In the genomic region with DNA sequence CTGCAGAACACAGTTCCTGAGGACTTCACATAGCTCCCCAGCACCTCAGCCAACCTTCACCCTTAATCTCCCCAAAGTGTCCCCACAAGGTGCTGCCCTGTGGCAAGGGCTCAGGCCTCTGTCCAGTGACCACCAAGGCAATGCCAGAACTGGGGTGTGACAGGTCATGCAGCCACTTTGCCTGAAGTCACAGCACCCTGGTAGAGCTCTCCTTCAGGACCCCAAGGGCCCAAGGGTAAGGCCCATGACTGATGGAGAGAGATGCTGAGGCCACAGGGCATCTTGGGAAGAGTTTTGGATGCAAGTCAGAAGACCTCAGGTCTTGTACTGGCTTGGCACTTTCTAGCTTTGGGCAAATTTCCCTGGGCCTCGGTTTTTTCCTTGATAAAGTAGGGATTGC, we compare ENCODE assay signal across 16 cellular contexts. TPM values are rescaled to one million over a fixed set of nuclear protein-coding genes. Genes with fewer than 3 reads are reported as not detected.
DNase-seq lines count a peak whose midpoint lies in the region; ATAC-seq and TF ChIP-seq lines count a peak whose summit lies in the region.
"Had no signal": no experiment of that assay in that cellular context is flagged by ENCODE, and none has a peak within 500 bp of the region (broad histone marks: within the 10 kb centered on the region; RNA-seq: fewer than 3 reads in every experiment).

No MANE protein-coding gene starts in this region.

- TF ChIP-seq CTCF in GM12875 (IDR thresholded peaks at IDR 0.05; ENCODE audit: borderline replicate concordance, insufficient read depth, low read depth, low read length) (no peak), colonic mucosa (IDR thresholded peaks at IDR 0.05) (no peak), neutrophil (IDR thresholded peaks at IDR 0.05) (no peak)

- no peaks in the 10 kb centered on the region for H3K27me3 ChIP-seq in BLaER1 treated with 17β-estradiol and CSF1 and Interleukin-3, amounts not matched to agents 10 nM and 100 nM
- H3K27me3 ChIP-seq in colonic mucosa: no peaks in the 10 kb centered on the region
- no peaks in the 10 kb centered on the region for H3K27me3 ChIP-seq in neutrophil

- peaks cover 8 to 17% (median 12%) of the 10 kb centered on the region in 3 donors for H3K36me3 Mint-ChIP-seq in immature natural killer cell

- no peaks in the 10 kb centered on the region for H3K9me3 Mint-ChIP-seq in immature natural killer cell
- H3K9me3 Mint-ChIP-seq: activated naive CD4-positive, alpha-beta T cell treated with anti-CD3 and anti-CD28 coated beads, Interleukin-2, amount 50 U/mL, for 24 hours; nephron; stimulated activated naive CD8-positive, alpha-beta T cell treated with anti-CD3 and anti-CD28 coated beads, Interleukin-15, Interleukin-2, amounts not matched to agents 100 ng/mL and 50 ng/mL, for 24 hours had no signal

- intact Hi-C loops in colonic mucosa (cut with DNase I): loop anchor here (5.0 kb wide), 1 partner anchor 60 kb away; no protein-coding TSS in a partner anchor

- peaks cover 0 to 18% (median 0%) of the 10 kb centered on the region in 11 experiments; a peak in 2 of 22 replicates for H3K36me3 ChIP-seq in BLaER1 treated with 17β-estradiol and CSF1 and Interleukin-3, amounts not matched to agents 10 nM and 100 nM
- H3K36me3 ChIP-seq in colonic mucosa (no peaks in the 10 kb centered on the region), neutrophil (no peaks in the 10 kb centered on the region)

- H3K9ac ChIP-seq in BLaER1 treated with 17β-estradiol and CSF1 and Interleukin-3, amounts not matched to agents 10 nM and 100 nM: peak overlapping the region; percentile 77 to 89 (median 82)
- H3K9ac ChIP-seq in colonic mucosa (ENCODE audit: low read depth in 2 of 2, low read length in 2 of 2): peak overlapping the region in 1 of 2 donors; percentile 12
- H3K9ac ChIP-seq: KMS-11 had no signal

- no peak for ATAC-seq in GM21619 (IDR thresholded peaks at IDR 0.05; ENCODE audit: unreplicated experiment)
- no peak for ATAC-seq in HG03520 (IDR thresholded peaks at IDR 0.05; ENCODE audit: unreplicated experiment)

- peaks cover 0 to 7% (median 3%) of the 10 kb centered on the region in 3 donors for H3K27me3 Mint-ChIP-seq in immature natural killer cell (ENCODE audit: low read depth in 3 of 3)
- H3K27me3 Mint-ChIP-seq: activated naive CD4-positive, alpha-beta T cell treated with anti-CD3 and anti-CD28 coated beads, Interleukin-2, amount 50 U/mL, for 24 hours; stimulated activated naive CD8-positive, alpha-beta T cell treated with anti-CD3 and anti-CD28 coated beads, Interleukin-15, Interleukin-2, amounts not matched to agents 100 ng/mL and 50 ng/mL, for 24 hours had no signal

- no peak overlapping the region for H3K4me3 Mint-ChIP-seq in immature natural killer cell
- H3K4me3 Mint-ChIP-seq: activated naive CD4-positive, alpha-beta T cell treated with anti-CD3 and anti-CD28 coated beads, Interleukin-2, amount 50 U/mL, for 24 hours; nephron; stimulated activated naive CD8-positive, alpha-beta T cell treated with anti-CD3 and anti-CD28 coated beads, Interleukin-15, Interleukin-2, amounts not matched to agents 100 ng/mL and 50 ng/mL, for 24 hours had no signal

- peak overlapping the region in 9 of 10 experiments; percentile 34 to 66 (median 53); a peak in 15 of 20 replicates for H3K4me3 ChIP-seq in BLaER1 treated with 17β-estradiol and CSF1 and Interleukin-3, amounts not matched to agents 10 nM and 100 nM
- H3K4me3 ChIP-seq in GM12875 (ENCODE audit: low read depth, low read length) (peak overlapping the region; percentile 22), colonic mucosa (no peak overlapping the region), neutrophil (ENCODE audit: low read depth in 1 of 2, low read length in 1 of 2) (peak overlapping the region; percentile 44 to 55)
- H3K4me3 ChIP-seq: lung had no signal

- no peak overlapping the region for H3K27ac Mint-ChIP-seq in immature natural killer cell
- H3K27ac Mint-ChIP-seq: activated naive CD4-positive, alpha-beta T cell treated with anti-CD3 and anti-CD28 coated beads, Interleukin-2, amount 50 U/mL, for 24 hours; nephron; stimulated activated naive CD8-positive, alpha-beta T cell treated with anti-CD3 and anti-CD28 coated beads, Interleukin-15, Interleukin-2, amounts not matched to agents 100 ng/mL and 50 ng/mL, for 24 hours had no signal

- H4K20me1 ChIP-seq in BLaER1 treated with 17β-estradiol and CSF1 and Interleukin-3, amounts not matched to agents 10 nM and 100 nM: no peaks in the 10 kb centered on the region

- H3K4me2 ChIP-seq in BLaER1 treated with 17β-estradiol and CSF1 and Interleukin-3, amounts not matched to agents 10 nM and 100 nM: peak overlapping the region; percentile 83 to 97 (median 92)
- H3K4me2 ChIP-seq: KMS-11 had no signal

- peaks cover 80 to 100% (median 91%) of the 10 kb centered on the region in 10 experiments for H3K4me1 ChIP-seq in BLaER1 treated with 17β-estradiol and CSF1 and Interleukin-3, amounts not matched to agents 10 nM and 100 nM
- H3K4me1 ChIP-seq in colonic mucosa (peaks cover 8% of the 10 kb centered on the region), neutrophil (ENCODE audit: control insufficient read depth in 1 of 2, insufficient read depth in 1 of 2, low read depth in 1 of 2, low read length in 1 of 2) (peaks cover 32 to 40% of the 10 kb centered on the region in 2 experiments)

- peaks cover 18 to 22% of the 10 kb centered on the region in 2 donors for H3K4me1 Mint-ChIP-seq in immature natural killer cell
- H3K4me1 Mint-ChIP-seq: nephron had no signal

- H3K9me3 ChIP-seq in BLaER1 treated with 17β-estradiol and CSF1 and Interleukin-3, amounts not matched to agents 10 nM and 100 nM (replicated peaks in 1 of 11): no peaks in the 10 kb centered on the region; a peak in 2 of 22 replicates
- H3K9me3 ChIP-seq in colonic mucosa (no peaks in the 10 kb centered on the region), neutrophil (no peaks in the 10 kb centered on the region)

- no peak for DNase-seq in colonic mucosa
- DNase-seq in immature natural killer cell: no peak
- no peak for DNase-seq in activated CD4-positive, alpha-beta T cell treated with anti-CD3 and anti-CD28 coated beads for 1 hour
- DNase-seq: ACHN, NCI-H1105 treated with DMSO at 0.1 percent for 48 hours had no signal

- peak overlapping the region; percentile 89 to 98 (median 95) for H3K27ac ChIP-seq in BLaER1 treated with 17β-estradiol and CSF1 and Interleukin-3, amounts not matched to agents 10 nM and 100 nM
- H3K27ac ChIP-seq in colonic mucosa (peak overlapping the region; percentile 67), neutrophil (peak overlapping the region; percentile 90)
- H3K27ac ChIP-seq: epithelial cell of prostate, KMS-11 had no signal

RNA-seq across cellular contexts. Expression of a gene that starts 0.8 kb away (rescaled TPM):
- 1 to 10 TPM; 2.3 to 2.7 TPM for total RNA-seq in colonic mucosa
- 100 to 1,000 TPM; 255 to 454 (median 370) TPM for polyA plus RNA-seq in immature natural killer cell

RNA-seq across cellular contexts. Expression of a gene that starts 23.7 kb away (rescaled TPM):
- over 10,000 TPM in 1 of 2 donors, 1,000 to 10,000 TPM in 1; 7,504 to 12,164 TPM for total RNA-seq in colonic mucosa
- under 1 TPM in 2 of 3 donors, not detected in 1; 0.13 to 0.25 TPM for polyA plus RNA-seq in immature natural killer cell

RNA-seq across cellular contexts. Expression of a gene that starts 25.3 kb away (rescaled TPM):
- total RNA-seq in colonic mucosa: not detected
- 10 to 100 TPM in 2 of 3 donors, 1 to 10 TPM in 1; 9.3 to 21.5 (median 13.3) TPM for polyA plus RNA-seq in immature natural killer cell
- total RNA-seq: lung had no signal

RNA-seq across cellular contexts. Expression of a gene that starts 47.7 kb away (rescaled TPM):
- total RNA-seq in colonic mucosa: 1 to 10 TPM in 1 of 2 donors, under 1 TPM in 1; 0.56 to 4.5 TPM
- polyA plus RNA-seq in immature natural killer cell: not detected

RNA-seq across cellular contexts. Expression of a gene that starts 57.1 kb away (rescaled TPM):
- total RNA-seq in colonic mucosa: not detected
- polyA plus RNA-seq in immature natural killer cell: not detected
- total RNA-seq: lung had no signal
